18 cellular contexts compared by ENCODE assay signal in genomic region chr19:45866400-45867176, GRCh38. TPM values are rescaled to one million over a fixed set of nuclear protein-coding genes. Genes with fewer than 3 reads are reported as not detected.
DNase-seq lines count a peak whose midpoint lies in the region; TF ChIP-seq lines count a peak whose summit lies in the region.
"Had no signal": no experiment of that assay in that cellular context is flagged by ENCODE, and none has a peak within 500 bp of the region (broad histone marks: within the 10 kb centered on the region; RNA-seq: fewer than 3 reads in every experiment).

No MANE protein-coding gene starts in this region.

- peak overlapping the region; percentile 0 for H3K9ac ChIP-seq in NT2/D1 (ENCODE audit: insufficient read length, low read depth)

- no peak for DNase-seq in NT2/D1 (ENCODE audit: low read depth, low spot score)
- DNase-seq in islet precursor cell, result peak; percentile 39
- DNase-seq in progenitor cell of endocrine pancreas (ENCODE audit: low spot score, unreplicated experiment), result no peak
- DNase-seq in glutamatergic neuron, result no peak
- no peak for DNase-seq in cortex of kidney (lab: John Stamatoyannopoulos, UW)
- no peak for DNase-seq in GOT3 (lab: John Stamatoyannopoulos, UW)
- DNase-seq: activated CD8-positive, alpha-beta memory T cell treated with anti-CD3 and anti-CD28 coated beads, Interleukin-2, amount 50 U/mL, for 48 hours; erythroblast; foreskin melanocyte; midbrain; NCI-H1105 treated with DMSO at 0.1 percent for 48 hours; NCI-H524 treated with DMSO at 0.1 percent for 48 hours; SHP77 treated with DMSO at 0.1 percent for 48 hours; T-cell had no signal

- no peak overlapping the region for H3K4me3 ChIP-seq in NT2/D1 (ENCODE audit: insufficient read length, low read depth)
- H3K4me3 ChIP-seq: thoracic aorta had no signal

- H3K36me3 Mint-ChIP-seq in progenitor cell of endocrine pancreas (ENCODE audit: insufficient read depth) (peaks cover under 1% of the 10 kb centered on the region), glutamatergic neuron (ENCODE audit: unreplicated experiment) (no peaks in the 10 kb centered on the region)
- H3K36me3 Mint-ChIP-seq: T-cell had no signal

- no peaks in the 10 kb centered on the region for H3K36me3 ChIP-seq in NT2/D1 (ENCODE audit: insufficient read depth, insufficient read length, low read length)
- H3K36me3 ChIP-seq: thoracic aorta had no signal

- TF ChIP-seq CTCF in progenitor cell of endocrine pancreas (IDR thresholded peaks at IDR 0.05; ENCODE audit: unreplicated experiment) (no peak), glutamatergic neuron (IDR thresholded peaks at IDR 0.05; ENCODE audit: partially characterized antibody, unreplicated experiment) (no peak)

- H3K27ac Mint-ChIP-seq in progenitor cell of endocrine pancreas, result peak overlapping the region; percentile 89
- no peak overlapping the region for H3K27ac Mint-ChIP-seq in glutamatergic neuron (ENCODE audit: unreplicated experiment)
- H3K27ac Mint-ChIP-seq: T-cell had no signal

- H3K4me1 Mint-ChIP-seq in progenitor cell of endocrine pancreas (ENCODE audit: low read depth) (peaks cover 34% of the 10 kb centered on the region), glutamatergic neuron (ENCODE audit: low read depth, unreplicated experiment) (no peaks in the 10 kb centered on the region)

- H3K27me3 Mint-ChIP-seq in progenitor cell of endocrine pancreas (no peaks in the 10 kb centered on the region), glutamatergic neuron (ENCODE audit: unreplicated experiment) (peaks cover 30% of the 10 kb centered on the region)

- H3K4me3 Mint-ChIP-seq in progenitor cell of endocrine pancreas (ENCODE audit: low read depth) (peak overlapping the region; percentile 89), glutamatergic neuron (ENCODE audit: unreplicated experiment) (no peak overlapping the region)

- no peaks in the 10 kb centered on the region for H3K9me3 Mint-ChIP-seq in progenitor cell of endocrine pancreas (ENCODE audit: low read depth)
- peaks cover 15% of the 10 kb centered on the region for H3K9me3 Mint-ChIP-seq in glutamatergic neuron (ENCODE audit: unreplicated experiment)
- H3K9me3 Mint-ChIP-seq: T-cell had no signal

- H3K27me3 ChIP-seq in NT2/D1 (ENCODE audit: insufficient read depth, insufficient read length), result no peaks in the 10 kb centered on the region

- H3K4me1 ChIP-seq in NT2/D1 (ENCODE audit: insufficient read depth, insufficient read length), result peaks cover 6% of the 10 kb centered on the region

- H3K9me3 ChIP-seq in NT2/D1 (ENCODE audit: insufficient read depth, low read length), result no peaks in the 10 kb centered on the region
- H3K9me3 ChIP-seq: thoracic aorta had no signal

RNA-seq across cellular contexts. Expression of gene FOXA3, which starts 2.5 kb away (rescaled TPM):
- total RNA-seq in progenitor cell of endocrine pancreas, result 23.5 and 25.4 TPM in 2 replicates
- 1.0 TPM for total RNA-seq in glutamatergic neuron (ENCODE audit: unreplicated experiment)
- total RNA-seq: dermis microvascular lymphatic vessel endothelial cell, thoracic aorta had no signal

RNA-seq across cellular contexts. Expression of gene SYMPK, which starts 3.6 kb away (rescaled TPM):
- total RNA-seq in progenitor cell of endocrine pancreas (112 and 114 TPM in 2 replicates), glutamatergic neuron (ENCODE audit: unreplicated experiment) (78.1 TPM)

RNA-seq across cellular contexts. Expression of gene IRF2BP1, which starts 19.4 kb away (rescaled TPM):
- 30.4 and 35.0 TPM in 2 replicates for total RNA-seq in progenitor cell of endocrine pancreas
- total RNA-seq in glutamatergic neuron (ENCODE audit: unreplicated experiment), result 19.2 TPM

RNA-seq across cellular contexts. Expression of gene MYPOP, which starts 35.8 kb away (rescaled TPM):
- 11.1 and 11.8 TPM in 2 replicates for total RNA-seq in progenitor cell of endocrine pancreas
- total RNA-seq in glutamatergic neuron (ENCODE audit: unreplicated experiment), result 7.1 TPM

RNA-seq across cellular contexts. Expression of gene NANOS2, which starts 48.0 kb away (rescaled TPM):
- total RNA-seq in progenitor cell of endocrine pancreas (not detected in 2 replicates), glutamatergic neuron (ENCODE audit: unreplicated experiment) (not detected)
- total RNA-seq: dermis microvascular lymphatic vessel endothelial cell, H4, renal cortical epithelial cell, T-cell, thoracic aorta had no signal

Comparison
In these comparisons a context has a peak if more than half of its experiments do, and no peak if none do; other contexts are left out.
1. RNA of gene FOXA3, which starts 2.5 kb away (total RNA-seq): 23.5 to 25.4 TPM in progenitor cell of endocrine pancreas; 1.0 TPM in glutamatergic neuron (single experiment); every median in the first group is over 10 times any median in the second.